Comparison of ENCODE assay signal across 23 cellular contexts in the genomic region with DNA sequence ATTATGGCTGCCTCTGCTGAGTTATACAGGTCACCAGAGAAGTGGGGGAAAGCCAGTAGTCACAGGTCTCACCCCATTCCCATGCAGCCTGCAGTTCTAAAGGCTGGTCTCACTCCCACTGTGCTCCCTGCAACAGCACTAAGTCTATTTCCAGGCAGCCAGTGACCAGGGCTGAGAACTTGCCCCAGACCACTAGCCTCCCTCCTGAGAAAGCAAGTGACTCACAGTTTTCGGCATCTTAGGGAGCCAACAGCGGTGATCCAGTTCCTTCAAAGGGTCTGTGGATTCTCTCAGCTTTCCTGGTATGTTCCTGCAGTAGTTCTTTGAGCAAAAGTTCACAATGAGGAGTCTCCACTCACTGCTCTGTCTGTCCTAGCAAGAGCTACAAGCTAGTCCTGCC.
DNase-seq lines count a peak whose midpoint lies in the region; ATAC-seq and TF ChIP-seq lines count a peak whose summit lies in the region.
"Had no signal": no experiment of that assay in that cellular context is flagged by ENCODE, and none has a peak within 500 bp of the region (broad histone marks: within the 10 kb centered on the region; RNA-seq: fewer than 3 reads in every experiment).

No MANE protein-coding gene starts in this region.

- H3K27ac ChIP-seq in mesenchymal stem cell (ENCODE audit: low read length, poor library complexity, severe bottlenecking) (peak overlapping the region; percentile 59), body of pancreas (no peak overlapping the region), suprapubic skin (no peak overlapping the region)
- H3K27ac ChIP-seq: SJSA1 had no signal

- H2AFZ ChIP-seq in mesenchymal stem cell (ENCODE audit: low read depth, low read length) = peak overlapping the region; percentile 14

- no peak overlapping the region for H3K9ac ChIP-seq in mesenchymal stem cell (ENCODE audit: low read length)

- H4K91ac ChIP-seq in mesenchymal stem cell (ENCODE audit: low read length) = no peak overlapping the region

- H4K8ac ChIP-seq in mesenchymal stem cell (ENCODE audit: low read length) = no peak overlapping the region

- no peaks in the 10 kb centered on the region for H3K9me3 ChIP-seq in MG63
- peaks cover 7% of the 10 kb centered on the region for H3K9me3 ChIP-seq in mesenchymal stem cell (ENCODE audit: control insufficient read depth, low read length)
- no peaks in the 10 kb centered on the region for H3K9me3 ChIP-seq in body of pancreas
- H3K9me3 ChIP-seq in suprapubic skin = no peaks in the 10 kb centered on the region
- H3K9me3 ChIP-seq: BE2C, SJSA1 had no signal

- no peak overlapping the region for H3K14ac ChIP-seq in mesenchymal stem cell (ENCODE audit: low read length in 2 of 2)

- no peaks in the 10 kb centered on the region for H3K27me3 ChIP-seq in MG63
- H3K27me3 ChIP-seq in mesenchymal stem cell (ENCODE audit: control insufficient read depth in 1 of 2, insufficient read depth in 1 of 2, low read length in 2 of 2) = no peaks in the 10 kb centered on the region
- H3K27me3 ChIP-seq in body of pancreas = no peaks in the 10 kb centered on the region
- H3K27me3 ChIP-seq in suprapubic skin = no peaks in the 10 kb centered on the region
- H3K27me3 ChIP-seq: BE2C, SJSA1 had no signal

- no peak overlapping the region for H2BK12ac ChIP-seq in mesenchymal stem cell (ENCODE audit: low read length in 2 of 2)

- WGBS in mesenchymal stem cell = 72% methylated on average over 2 of the region's 2 CpGs
- 87 to 100% methylated on average over 2 of the region's 2 CpGs for WGBS in body of pancreas, 2 donors
- WGBS in suprapubic skin = 78% methylated on average over 2 of the region's 2 CpGs

- no peak overlapping the region for H2BK5ac ChIP-seq in mesenchymal stem cell (ENCODE audit: low read depth, low read length, poor library complexity, severe bottlenecking)

- ATAC-seq in body of pancreas (no peak), HG03196 (IDR thresholded peaks at IDR 0.05; ENCODE audit: unreplicated experiment) (no peak), GM19397 (IDR thresholded peaks at IDR 0.05; ENCODE audit: unreplicated experiment) (no peak)
- ATAC-seq: HCT116, HepG2, Right ventricle myocardium inferior, T-cell had no signal

- intact Hi-C loops in body of pancreas (cut with DNase I) = no loop called here

- no peak overlapping the region for H3K18ac ChIP-seq in mesenchymal stem cell (ENCODE audit: low read depth in 1 of 2, low read length in 2 of 2)

- H3K4me2 ChIP-seq in mesenchymal stem cell (ENCODE audit: low read length, poor library complexity, severe bottlenecking) = no peak overlapping the region

- peaks cover 5% of the 10 kb centered on the region for H3K4me1 ChIP-seq in mesenchymal stem cell (ENCODE audit: control insufficient read depth, insufficient read depth, low read depth, low read length)
- no peaks in the 10 kb centered on the region for H3K4me1 ChIP-seq in body of pancreas
- no peaks in the 10 kb centered on the region for H3K4me1 ChIP-seq in suprapubic skin
- H3K4me1 ChIP-seq: SJSA1 had no signal

- TF ChIP-seq POLR2A in body of pancreas (IDR thresholded peaks at IDR 0.05) (no peak), suprapubic skin (IDR thresholded peaks at IDR 0.05) (no peak)

- DNase-seq in MG63 = peak; percentile 0
- DNase-seq in astrocyte of the hippocampus (ENCODE audit: low read depth, low spot score) = peak; percentile 56
- no peak for DNase-seq in mesenchymal stem cell
- no peak for DNase-seq in body of pancreas
- no peak for DNase-seq in suprapubic skin (ENCODE audit: low spot score in 2 of 2)
- DNase-seq: BE2C; CD8-positive, alpha-beta memory T cell; DND-41; Karpas-422; MV-4-11; NCI-H1105; NCI-H1436 treated with DMSO at 0.1 percent for 48 hours; NCI-H187 treated with DMSO at 0.1 percent for 48 hours; NCI-H2171 treated with DMSO at 0.1 percent for 48 hours; NCI-H524; NCI-H748 treated with DMSO at 0.1 percent for 48 hours; T-cell had no signal

- H3K36me3 ChIP-seq in MG63 (no peaks in the 10 kb centered on the region), mesenchymal stem cell (ENCODE audit: control insufficient read depth in 1 of 2, insufficient read depth in 2 of 2, low read depth in 1 of 2, low read length in 2 of 2) (no peaks in the 10 kb centered on the region), body of pancreas (replicated peaks in 1 of 2; ENCODE audit: insufficient read depth in 1 of 2, low read depth in 2 of 2) (no peaks in the 10 kb centered on the region), suprapubic skin (no peaks in the 10 kb centered on the region)
- H3K36me3 ChIP-seq: BE2C, SJSA1 had no signal

- no peak overlapping the region for H2AK5ac ChIP-seq in mesenchymal stem cell (ENCODE audit: low read length, severe bottlenecking)

- H3K4me3 ChIP-seq in MG63 = no peak overlapping the region
- H3K4me3 ChIP-seq in mesenchymal stem cell (ENCODE audit: insufficient read depth in 1 of 2, low read depth in 1 of 2, low read length in 2 of 2) = no peak overlapping the region
- H3K4me3 ChIP-seq in body of pancreas = no peak overlapping the region
- H3K4me3 ChIP-seq in suprapubic skin = no peak overlapping the region
- H3K4me3 ChIP-seq: SJSA1 had no signal

- no peaks in the 10 kb centered on the region for H3K79me1 ChIP-seq in mesenchymal stem cell (replicated peaks; ENCODE audit: low read length, poor library complexity, severe bottlenecking)

- H2BK120ac ChIP-seq in mesenchymal stem cell (ENCODE audit: low read depth, low read length) = no peak overlapping the region

- no peak overlapping the region for H2BK15ac ChIP-seq in mesenchymal stem cell (ENCODE audit: low read depth, poor library complexity, severe bottlenecking)

- no peak overlapping the region for H3K4ac ChIP-seq in mesenchymal stem cell (ENCODE audit: low read depth in 1 of 2, low read length in 2 of 2)

- H3K23ac ChIP-seq in mesenchymal stem cell (ENCODE audit: low read length in 2 of 2) = no peak overlapping the region

- TF ChIP-seq CTCF in body of pancreas (IDR thresholded peaks at IDR 0.05) = no peak
- no peak for TF ChIP-seq CTCF in suprapubic skin (IDR thresholded peaks at IDR 0.05)

- TF ChIP-seq EP300 in suprapubic skin (IDR thresholded peaks at IDR 0.05) = no peak

Comparison
In these comparisons a context has a peak if more than half of its experiments do, and no peak if none do; other contexts are left out.
1. DNase-seq: peak in MG63 (single experiment) and astrocyte of the hippocampus (single experiment); none in mesenchymal stem cell (single experiment), body of pancreas (0 of 4) and suprapubic skin (0 of 2).